Comparison of ENCODE assay signal across 1 cellular context in genomic region chr1:67524143-67525052, GRCh38.
TF ChIP-seq lines count a peak whose summit lies in the region.

No MANE protein-coding gene starts in this region.

TF ChIP-seq in HEK293, 187 proteins besides CTCF, POLR2A, EP300 and RAD21 (continued from another document):
- TF ChIP-seq ZNF549 (tag by site-specific recombination; IDR thresholded peaks at IDR 0.05) = no peak
